In genomic region chr14:64643709-64644108, GRCh38 we compare ENCODE assay signal across 3 cellular contexts.
TF ChIP-seq lines count a peak whose summit lies in the region.

No MANE protein-coding gene starts in this region.

TF ChIP-seq in A549, 52 proteins besides CTCF, POLR2A, EP300 and RAD21:
- TF ChIP-seq HDAC2 (IDR thresholded peaks at IDR 0.05) (0 out of 2 replicates have a peak, but pooled peaks have one; percentile 38), ZFP36 (IDR thresholded peaks at IDR 0.05; ENCODE audit: borderline replicate concordance, partially characterized antibody) (peak; percentile 90), CHD4 (IDR thresholded peaks at IDR 0.05; ENCODE audit: borderline replicate concordance) (0 out of 2 replicates have a peak, but pooled peaks have one; percentile 15), MYC (IDR thresholded peaks at IDR 0.05; ENCODE audit: borderline replicate concordance, low read length) (no peak), CEBPB (IDR thresholded peaks at IDR 0.05) (no peak), KDM1A (IDR thresholded peaks at IDR 0.05; ENCODE audit: low read depth) (peak; percentile 75; the same call in 1 of the 2 replicates), E2F6 (IDR thresholded peaks at IDR 0.05; ENCODE audit: borderline replicate concordance, low read depth) (no peak), SMC3 (IDR thresholded peaks at IDR 0.05) (no peak), EHF (CRISPR knock-in tag; IDR thresholded peaks at IDR 0.05) (no peak), CBX8 (IDR thresholded peaks at IDR 0.05) (no peak), FOSL2 (IDR thresholded peaks at IDR 0.05) (no peak), FOSL2 (CRISPR knock-in tag; IDR thresholded peaks at IDR 0.05) (no peak), FOXS1 (CRISPR knock-in tag; IDR thresholded peaks at IDR 0.05) (no peak), BCL3 (IDR thresholded peaks at IDR 0.05) (no peak)

TF ChIP-seq in WTC11, 78 proteins besides CTCF, POLR2A, EP300 and RAD21:
- TF ChIP-seq GTF2I (CRISPR knock-in tag; conservative IDR thresholded peaks at IDR 0.05) (peak; percentile 62; the same call in 1 of the 2 replicates), MYBL2 (CRISPR knock-in tag; IDR thresholded peaks at IDR 0.05) (no peak)

TF ChIP-seq in H1, 55 proteins besides CTCF, POLR2A, EP300 and RAD21:
- TF ChIP-seq BCL11A (IDR thresholded peaks at IDR 0.05; ENCODE audit: low read depth in 2 of 2, low read length in 2 of 2) (no peak), KDM1A (IDR thresholded peaks at IDR 0.05; ENCODE audit: borderline replicate concordance, low read length) (peak; percentile 54)
